ENCODE assay signal across 38 cellular contexts in the genomic region with DNA sequence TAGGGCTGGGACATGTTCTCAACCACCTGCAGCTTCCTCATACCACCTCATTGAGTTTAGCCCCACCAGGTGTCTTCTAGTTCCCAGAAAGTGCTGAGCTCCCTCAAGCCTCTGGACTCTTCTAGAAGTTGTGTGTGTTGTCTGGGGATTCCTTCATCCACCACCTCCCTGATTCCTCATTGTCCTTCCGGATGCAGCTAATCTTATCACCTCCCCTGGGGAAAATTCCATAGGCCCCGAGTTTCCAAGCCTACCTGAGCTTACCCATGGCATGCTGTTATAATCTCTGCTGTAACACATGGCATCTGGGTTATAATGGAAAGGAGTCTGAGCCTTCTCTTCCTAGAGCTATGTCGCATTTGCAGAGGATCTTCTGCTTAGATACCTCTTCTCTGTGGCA.
"Had no signal": no experiment of that assay in that cellular context is flagged by ENCODE, and none has a peak within 500 bp of the region (broad histone marks: within the 10 kb centered on the region; RNA-seq: fewer than 3 reads in every experiment).

No MANE protein-coding gene starts in this region.

- H3K9me3 ChIP-seq: adrenal gland, ascending aorta, body of pancreas had no signal

- H3K9me3 Mint-ChIP-seq: activated naive CD4-positive, alpha-beta T cell treated with anti-CD3 and anti-CD28 coated beads for 36 hours; activated naive CD4-positive, alpha-beta T cell treated with anti-CD3 and anti-CD28 coated beads, Interleukin-2, amount 10 ng/mL, durations not matched to agents 7 days and 5 days; activated naive CD4-positive, alpha-beta T cell treated with anti-CD3 and anti-CD28 coated beads, Interleukin-2, amount 50 U/mL, for 24 hours; activated naive CD4-positive, alpha-beta T cell treated with anti-CD3 and anti-CD28 coated beads, Interleukin-2, amount 50 U/mL, for 72 hours; activated naive CD8-positive, alpha-beta T cell treated with anti-CD3 and anti-CD28 coated beads for 36 hours; activated naive CD8-positive, alpha-beta T cell treated with anti-CD3 and anti-CD28 coated beads, Interleukin-2, amount 10 ng/mL, durations not matched to agents 7 days and 5 days; activated naive CD8-positive, alpha-beta T cell treated with anti-CD3 and anti-CD28 coated beads, Interleukin-2, amount 50 U/mL, for 24 hours; activated T-cell treated with anti-CD3 and anti-CD28 coated beads, Interleukin-2, amount 50 U/mL, for 24 hours; activated T-cell treated with anti-CD3 and anti-CD28 coated beads, Interleukin-2, amount 50 U/mL, for 4 hours; activated T-cell treated with anti-CD3 and anti-CD28 coated beads, Interleukin-2, amount 50 U/mL, for 72 hours; activated T-helper 1 cell treated with anti-CD3 and anti-CD28 coated beads, Interleukin-12 subunit alpha, Interleukin-12 subunit beta, Interleukin-2, Interleukin-4 antibody, amounts not matched to agents 30 ng/mL and 10 ng/mL and 1 ng/mL, durations not matched to agents 14 hours and 24 hours and 36 hours; activated T-helper 17 cell treated with anti-CD3 and anti-CD28 coated beads, Interleukin-2, amount 50 U/mL, for 72 hours; activated T-helper 2 cell treated with anti-CD3 and anti-CD28 coated beads, Interferon-gamma antibody, Interleukin-2, Interleukin-4, amounts not matched to agents 10 μg/mL and 5 μg/mL and 100 μg/mL, durations not matched to agents 14 hours and 24 hours and 36 hours; central memory CD8-positive, alpha-beta T cell had no signal

- ATAC-seq: activated naive CD4-positive, alpha-beta T cell treated with anti-CD3 and anti-CD28 coated beads, Interleukin-2, amount 50 U/mL, for 72 hours; activated T-cell treated with anti-CD3 and anti-CD28 coated beads, Interleukin-2, amount 50 U/mL, for 4 hours; activated T-cell treated with anti-CD3 and anti-CD28 coated beads, Interleukin-2, amount 50 U/mL, for 72 hours; activated T-helper 17 cell treated with anti-CD3 and anti-CD28 coated beads, Interleukin-2, amount 50 U/mL, for 72 hours; body of pancreas had no signal

- H3K36me3 Mint-ChIP-seq: activated naive CD4-positive, alpha-beta T cell treated with anti-CD3 and anti-CD28 coated beads, Interleukin-2, amount 10 ng/mL, durations not matched to agents 7 days and 5 days; activated naive CD4-positive, alpha-beta T cell treated with anti-CD3 and anti-CD28 coated beads, Interleukin-2, amount 50 U/mL, for 24 hours; activated naive CD4-positive, alpha-beta T cell treated with anti-CD3 and anti-CD28 coated beads, Interleukin-2, amount 50 U/mL, for 72 hours; activated naive CD8-positive, alpha-beta T cell; activated naive CD8-positive, alpha-beta T cell treated with anti-CD3 and anti-CD28 coated beads for 36 hours; activated naive CD8-positive, alpha-beta T cell treated with anti-CD3 and anti-CD28 coated beads, Interleukin-2, amount 10 ng/mL, durations not matched to agents 7 days and 5 days; brain had no signal

- H3K36me3 ChIP-seq: adrenal gland, ascending aorta, brain microvascular endothelial cell, breast epithelium, cardiac muscle cell had no signal

- H3K4me1 Mint-ChIP-seq: activated naive CD4-positive, alpha-beta T cell treated with anti-CD3 and anti-CD28 coated beads, Interleukin-2, amount 10 ng/mL, durations not matched to agents 7 days and 5 days; activated naive CD4-positive, alpha-beta T cell treated with anti-CD3 and anti-CD28 coated beads, Interleukin-2, amount 50 U/mL, for 24 hours; activated naive CD8-positive, alpha-beta T cell treated with anti-CD3 and anti-CD28 coated beads for 36 hours; activated naive CD8-positive, alpha-beta T cell treated with anti-CD3 and anti-CD28 coated beads, Interleukin-2, amount 10 ng/mL, durations not matched to agents 7 days and 5 days; activated naive CD8-positive, alpha-beta T cell treated with anti-CD3 and anti-CD28 coated beads, Interleukin-2, amount 50 U/mL, for 24 hours; activated T-helper 17 cell treated with anti-CD3 and anti-CD28 coated beads, Interleukin-2, amount 50 U/mL, for 72 hours; central memory CD8-positive, alpha-beta T cell had no signal

- H3K27me3 ChIP-seq: adrenal gland, ascending aorta, body of pancreas, brain microvascular endothelial cell had no signal

- H3K4me3 ChIP-seq: adrenal gland, ascending aorta, body of pancreas, breast epithelium, cardiac muscle cell had no signal

- H3K4me3 Mint-ChIP-seq: activated naive CD4-positive, alpha-beta T cell treated with anti-CD3 and anti-CD28 coated beads for 36 hours; activated naive CD4-positive, alpha-beta T cell treated with anti-CD3 and anti-CD28 coated beads, Interleukin-2, amount 10 ng/mL, durations not matched to agents 7 days and 5 days; activated naive CD4-positive, alpha-beta T cell treated with anti-CD3 and anti-CD28 coated beads, Interleukin-2, amount 50 U/mL, for 24 hours; activated naive CD8-positive, alpha-beta T cell; activated naive CD8-positive, alpha-beta T cell treated with anti-CD3 and anti-CD28 coated beads for 36 hours; activated naive CD8-positive, alpha-beta T cell treated with anti-CD3 and anti-CD28 coated beads, Interleukin-2, amount 10 ng/mL, durations not matched to agents 7 days and 5 days; activated naive CD8-positive, alpha-beta T cell treated with anti-CD3 and anti-CD28 coated beads, Interleukin-2, amount 50 U/mL, for 24 hours; activated T-cell treated with anti-CD3 and anti-CD28 coated beads, Interleukin-2, amount 50 U/mL, for 24 hours; activated T-cell treated with anti-CD3 and anti-CD28 coated beads, Interleukin-2, amount 50 U/mL, for 4 hours; activated T-cell treated with anti-CD3 and anti-CD28 coated beads, Interleukin-2, amount 50 U/mL, for 72 hours; activated T-helper 1 cell treated with anti-CD3 and anti-CD28 coated beads, Interleukin-12 subunit alpha, Interleukin-12 subunit beta, Interleukin-2, Interleukin-4 antibody, amounts not matched to agents 30 ng/mL and 10 ng/mL and 1 ng/mL, durations not matched to agents 14 hours and 24 hours and 36 hours; activated T-helper 17 cell treated with anti-CD3 and anti-CD28 coated beads, Interleukin-2, amount 50 U/mL, for 72 hours; brain; central memory CD8-positive, alpha-beta T cell had no signal

- H3K27ac ChIP-seq: adrenal gland, ascending aorta, body of pancreas, brain microvascular endothelial cell, breast epithelium, cardiac muscle cell had no signal

- H3K27ac Mint-ChIP-seq: activated naive CD4-positive, alpha-beta T cell treated with anti-CD3 and anti-CD28 coated beads for 36 hours; activated naive CD4-positive, alpha-beta T cell treated with anti-CD3 and anti-CD28 coated beads, Interleukin-2, amount 10 ng/mL, durations not matched to agents 7 days and 5 days; activated naive CD4-positive, alpha-beta T cell treated with anti-CD3 and anti-CD28 coated beads, Interleukin-2, amount 50 U/mL, for 24 hours; activated naive CD4-positive, alpha-beta T cell treated with anti-CD3 and anti-CD28 coated beads, Interleukin-2, amount 50 U/mL, for 72 hours; activated naive CD8-positive, alpha-beta T cell; activated naive CD8-positive, alpha-beta T cell treated with anti-CD3 and anti-CD28 coated beads for 36 hours; activated naive CD8-positive, alpha-beta T cell treated with anti-CD3 and anti-CD28 coated beads, Interleukin-2, amount 10 ng/mL, durations not matched to agents 7 days and 5 days; activated naive CD8-positive, alpha-beta T cell treated with anti-CD3 and anti-CD28 coated beads, Interleukin-2, amount 50 U/mL, for 24 hours; activated T-cell treated with anti-CD3 and anti-CD28 coated beads, Interleukin-2, amount 50 U/mL, for 24 hours; activated T-cell treated with anti-CD3 and anti-CD28 coated beads, Interleukin-2, amount 50 U/mL, for 72 hours; activated T-helper 1 cell treated with anti-CD3 and anti-CD28 coated beads, Interleukin-12 subunit alpha, Interleukin-12 subunit beta, Interleukin-2, Interleukin-4 antibody, amounts not matched to agents 30 ng/mL and 10 ng/mL and 1 ng/mL, durations not matched to agents 14 hours and 24 hours and 36 hours; activated T-helper 17 cell treated with anti-CD3 and anti-CD28 coated beads, Interleukin-2, amount 50 U/mL, for 72 hours; activated T-helper 2 cell treated with anti-CD3 and anti-CD28 coated beads, Interferon-gamma antibody, Interleukin-2, Interleukin-4, amounts not matched to agents 10 μg/mL and 5 μg/mL and 100 μg/mL, durations not matched to agents 14 hours and 24 hours and 36 hours; brain had no signal

- DNase-seq: activated effector memory CD4-positive, alpha-beta T cell treated with anti-CD3 and anti-CD28 coated beads, Interleukin-2, amount 50 U/mL, for 16 hours; activated gamma-delta T cell; activated gamma-delta T cell treated with Interleukin-2 at 50 U/mL for 16 hours; activated naive CD4-positive, alpha-beta T cell; activated naive CD4-positive, alpha-beta T cell treated with anti-CD3 and anti-CD28 coated beads for 36 hours; activated naive CD4-positive, alpha-beta T cell treated with anti-CD3 and anti-CD28 coated beads, Interleukin-2, amount 10 ng/mL, durations not matched to agents 7 days and 5 days; activated naive CD4-positive, alpha-beta T cell treated with anti-CD3 and anti-CD28 coated beads, Interleukin-2, amount 50 U/mL, for 16 hours; activated naive CD4-positive, alpha-beta T cell treated with Interleukin-2 at 50 U/mL for 16 hours; activated naive CD8-positive, alpha-beta T cell treated with anti-CD3 and anti-CD28 coated beads for 36 hours; activated naive CD8-positive, alpha-beta T cell treated with anti-CD3 and anti-CD28 coated beads, Interleukin-2, amount 10 ng/mL, durations not matched to agents 7 days and 5 days; activated naive CD8-positive, alpha-beta T cell treated with anti-CD3 and anti-CD28 coated beads, Interleukin-2, amount 50 U/mL, for 24 hours; activated T-cell treated with anti-CD3 and anti-CD28 coated beads for 4 hours; activated T-cell treated with anti-CD3 and anti-CD28 coated beads, Interleukin-2, amount 50 U/mL, for 1 hour; activated T-cell treated with anti-CD3 and anti-CD28 coated beads, Interleukin-2, amount 50 U/mL, for 24 hours; activated T-cell treated with anti-CD3 and anti-CD28 coated beads, Interleukin-2, amount 50 U/mL, for 4 hours; activated T-cell treated with anti-CD3 and anti-CD28 coated beads, Interleukin-2, amount 50 U/mL, for 48 hours; activated T-cell treated with anti-CD3 and anti-CD28 coated beads, Interleukin-2, amount 50 U/mL, for 72 hours; adrenal gland; amniotic stem cell; amygdala; anterior cingulate cortex; aorta; body of pancreas; brain microvascular endothelial cell; caudate nucleus; central memory CD4-positive, alpha-beta T cell; cerebellar nuclear complex had no signal

- H3K4me1 ChIP-seq: adrenal gland, ascending aorta, body of pancreas, breast epithelium had no signal

- H3K27me3 Mint-ChIP-seq: activated naive CD4-positive, alpha-beta T cell treated with anti-CD3 and anti-CD28 coated beads, Interleukin-2, amount 50 U/mL, for 24 hours; activated naive CD8-positive, alpha-beta T cell; activated naive CD8-positive, alpha-beta T cell treated with anti-CD3 and anti-CD28 coated beads for 36 hours; activated T-cell treated with anti-CD3 and anti-CD28 coated beads, Interleukin-2, amount 50 U/mL, for 24 hours had no signal
